Comparison of ENCODE assay signal across 1 cellular context in the genomic region with DNA sequence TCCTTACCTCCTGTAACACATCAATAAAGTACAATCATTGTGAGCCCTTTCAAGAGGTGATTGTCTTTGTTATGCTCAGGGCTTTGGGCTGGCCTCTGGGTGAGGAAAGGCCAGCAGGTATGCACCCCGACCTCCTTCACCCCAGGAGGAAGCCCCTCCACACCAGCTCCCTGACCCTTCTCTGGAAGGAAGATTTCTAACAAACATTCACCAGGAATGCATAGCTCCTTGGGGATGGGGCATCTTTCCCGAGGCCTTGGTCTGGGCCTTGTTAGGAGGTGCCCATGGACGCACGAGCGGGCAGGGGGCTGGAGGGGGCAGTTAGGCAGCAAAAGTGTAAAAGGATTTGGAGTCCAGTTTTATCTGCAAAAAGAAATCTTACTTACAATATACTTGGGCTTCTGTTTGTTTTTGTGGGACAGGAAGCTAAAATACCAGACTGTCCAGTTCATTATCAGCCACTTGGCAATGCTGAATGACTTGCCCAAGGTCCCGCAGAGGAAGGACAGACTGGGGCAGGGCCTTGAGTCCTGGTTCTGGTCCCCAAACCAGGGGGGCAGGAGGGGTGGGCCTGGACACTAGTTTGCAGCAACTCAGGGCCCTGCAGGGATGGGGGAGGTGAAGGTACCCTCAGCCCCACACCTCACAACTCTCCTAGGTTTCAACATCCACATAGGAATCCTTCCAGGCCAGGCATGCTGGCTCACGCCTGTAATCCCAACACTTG.
TF ChIP-seq lines count a peak whose summit lies in the region.

No MANE protein-coding gene starts in this region.

TF ChIP-seq in WTC11, 78 proteins besides CTCF, POLR2A, EP300 and RAD21 (continued from another document):
- TF ChIP-seq, protein P1, sequence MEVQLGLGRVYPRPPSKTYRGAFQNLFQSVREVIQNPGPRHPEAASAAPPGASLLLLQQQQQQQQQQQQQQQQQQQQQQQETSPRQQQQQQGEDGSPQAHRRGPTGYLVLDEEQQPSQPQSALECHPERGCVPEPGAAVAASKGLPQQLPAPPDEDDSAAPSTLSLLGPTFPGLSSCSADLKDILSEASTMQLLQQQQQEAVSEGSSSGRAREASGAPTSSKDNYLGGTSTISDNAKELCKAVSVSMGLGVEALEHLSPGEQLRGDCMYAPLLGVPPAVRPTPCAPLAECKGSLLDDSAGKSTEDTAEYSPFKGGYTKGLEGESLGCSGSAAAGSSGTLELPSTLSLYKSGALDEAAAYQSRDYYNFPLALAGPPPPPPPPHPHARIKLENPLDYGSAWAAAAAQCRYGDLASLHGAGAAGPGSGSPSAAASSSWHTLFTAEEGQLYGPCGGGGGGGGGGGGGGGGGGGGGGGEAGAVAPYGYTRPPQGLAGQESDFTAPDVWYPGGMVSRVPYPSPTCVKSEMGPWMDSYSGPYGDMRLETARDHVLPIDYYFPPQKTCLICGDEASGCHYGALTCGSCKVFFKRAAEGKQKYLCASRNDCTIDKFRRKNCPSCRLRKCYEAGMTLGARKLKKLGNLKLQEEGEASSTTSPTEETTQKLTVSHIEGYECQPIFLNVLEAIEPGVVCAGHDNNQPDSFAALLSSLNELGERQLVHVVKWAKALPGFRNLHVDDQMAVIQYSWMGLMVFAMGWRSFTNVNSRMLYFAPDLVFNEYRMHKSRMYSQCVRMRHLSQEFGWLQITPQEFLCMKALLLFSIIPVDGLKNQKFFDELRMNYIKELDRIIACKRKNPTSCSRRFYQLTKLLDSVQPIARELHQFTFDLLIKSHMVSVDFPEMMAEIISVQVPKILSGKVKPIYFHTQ (CRISPR knock-in tag; IDR thresholded peaks at IDR 0.05): no peak
- TF ChIP-seq, protein P2, sequence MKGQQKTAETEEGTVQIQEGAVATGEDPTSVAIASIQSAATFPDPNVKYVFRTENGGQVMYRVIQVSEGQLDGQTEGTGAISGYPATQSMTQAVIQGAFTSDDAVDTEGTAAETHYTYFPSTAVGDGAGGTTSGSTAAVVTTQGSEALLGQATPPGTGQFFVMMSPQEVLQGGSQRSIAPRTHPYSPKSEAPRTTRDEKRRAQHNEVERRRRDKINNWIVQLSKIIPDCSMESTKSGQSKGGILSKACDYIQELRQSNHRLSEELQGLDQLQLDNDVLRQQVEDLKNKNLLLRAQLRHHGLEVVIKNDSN (CRISPR knock-in tag; IDR thresholded peaks at IDR 0.05): no peak
- TF ChIP-seq, protein P3, sequence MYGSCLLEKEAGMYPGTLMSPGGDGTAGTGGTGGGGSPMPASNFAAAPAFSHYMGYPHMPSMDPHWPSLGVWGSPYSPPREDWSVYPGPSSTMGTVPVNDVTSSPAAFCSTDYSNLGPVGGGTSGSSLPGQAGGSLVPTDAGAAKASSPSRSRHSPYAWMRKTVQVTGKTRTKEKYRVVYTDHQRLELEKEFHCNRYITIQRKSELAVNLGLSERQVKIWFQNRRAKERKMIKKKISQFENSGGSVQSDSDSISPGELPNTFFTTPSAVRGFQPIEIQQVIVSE (CRISPR knock-in tag; IDR thresholded peaks at IDR 0.05; ENCODE audit: borderline replicate concordance): no peak
